1 cellular context compared by ENCODE assay signal in genomic region chr10:104300736-104301292, GRCh38.
TF ChIP-seq lines count a peak whose summit lies in the region.

No MANE protein-coding gene starts in this region.

TF ChIP-seq in SK-N-SH, 30 proteins besides CTCF, POLR2A, EP300 and RAD21 (continued from another document):
- TF ChIP-seq NRF1 (IDR thresholded peaks at IDR 0.05; ENCODE audit: low read depth, low read length) (no peak), RFX5 (IDR thresholded peaks at IDR 0.05; ENCODE audit: low read length) (no peak), USF2 (IDR thresholded peaks at IDR 0.05; ENCODE audit: borderline replicate concordance, low read depth, low read length) (no peak), TEAD4 (IDR thresholded peaks at IDR 0.05; ENCODE audit: borderline replicate concordance, insufficient read depth) (no peak), RXRA (IDR thresholded peaks at IDR 0.05; ENCODE audit: borderline replicate concordance, low read depth) (no peak), MAX (IDR thresholded peaks at IDR 0.05; ENCODE audit: low read depth) (peak; percentile 80), YY1 (IDR thresholded peaks at IDR 0.05; ENCODE audit: low read depth) (no peak), RCOR1 (IDR thresholded peaks at IDR 0.05; ENCODE audit: low read length) (peak; percentile 42; the same call in 1 of the 2 replicates), MXI1 (IDR thresholded peaks at IDR 0.05; ENCODE audit: low read depth, low read length) (peak; percentile 84), GABPA (IDR thresholded peaks at IDR 0.05; ENCODE audit: low read depth) (peak; percentile 20; the same call in 1 of the 2 replicates), EZH2phosphoT487 (IDR thresholded peaks at IDR 0.05; ENCODE audit: borderline replicate concordance, low read depth) (no peak), REST (IDR thresholded peaks at IDR 0.05; ENCODE audit: low read depth, low read length) (no peak), FOXM1 (IDR thresholded peaks at IDR 0.05; ENCODE audit: low read depth) (no peak)
- TF ChIP-seq, protein P1, sequence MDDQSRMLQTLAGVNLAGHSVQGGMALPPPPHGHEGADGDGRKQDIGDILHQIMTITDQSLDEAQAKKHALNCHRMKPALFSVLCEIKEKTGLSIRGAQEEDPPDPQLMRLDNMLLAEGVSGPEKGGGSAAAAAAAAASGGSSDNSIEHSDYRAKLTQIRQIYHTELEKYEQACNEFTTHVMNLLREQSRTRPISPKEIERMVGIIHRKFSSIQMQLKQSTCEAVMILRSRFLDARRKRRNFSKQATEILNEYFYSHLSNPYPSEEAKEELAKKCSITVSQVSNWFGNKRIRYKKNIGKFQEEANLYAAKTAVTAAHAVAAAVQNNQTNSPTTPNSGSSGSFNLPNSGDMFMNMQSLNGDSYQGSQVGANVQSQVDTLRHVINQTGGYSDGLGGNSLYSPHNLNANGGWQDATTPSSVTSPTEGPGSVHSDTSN (IDR thresholded peaks at IDR 0.05), result peak; percentile 69
- TF ChIP-seq, protein P2, sequence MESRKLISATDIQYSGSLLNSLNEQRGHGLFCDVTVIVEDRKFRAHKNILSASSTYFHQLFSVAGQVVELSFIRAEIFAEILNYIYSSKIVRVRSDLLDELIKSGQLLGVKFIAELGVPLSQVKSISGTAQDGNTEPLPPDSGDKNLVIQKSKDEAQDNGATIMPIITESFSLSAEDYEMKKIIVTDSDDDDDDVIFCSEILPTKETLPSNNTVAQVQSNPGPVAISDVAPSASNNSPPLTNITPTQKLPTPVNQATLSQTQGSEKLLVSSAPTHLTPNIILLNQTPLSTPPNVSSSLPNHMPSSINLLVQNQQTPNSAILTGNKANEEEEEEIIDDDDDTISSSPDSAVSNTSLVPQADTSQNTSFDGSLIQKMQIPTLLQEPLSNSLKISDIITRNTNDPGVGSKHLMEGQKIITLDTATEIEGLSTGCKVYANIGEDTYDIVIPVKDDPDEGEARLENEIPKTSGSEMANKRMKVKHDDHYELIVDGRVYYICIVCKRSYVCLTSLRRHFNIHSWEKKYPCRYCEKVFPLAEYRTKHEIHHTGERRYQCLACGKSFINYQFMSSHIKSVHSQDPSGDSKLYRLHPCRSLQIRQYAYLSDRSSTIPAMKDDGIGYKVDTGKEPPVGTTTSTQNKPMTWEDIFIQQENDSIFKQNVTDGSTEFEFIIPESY (IDR thresholded peaks at IDR 0.05; ENCODE audit: borderline replicate concordance, low read depth), result no peak
